In genomic region chr1:198179556-198179981, GRCh38 we compare ENCODE assay signal across 9 cellular contexts. TPM values are rescaled to one million over a fixed set of nuclear protein-coding genes. Genes with fewer than 3 reads are reported as not detected.
DNase-seq lines count a peak whose midpoint lies in the region; ATAC-seq, FAIRE-seq and TF ChIP-seq lines count a peak whose summit lies in the region.
"Had no signal": no experiment of that assay in that cellular context is flagged by ENCODE, and none has a peak within 500 bp of the region (broad histone marks: within the 10 kb centered on the region; RNA-seq: fewer than 3 reads in every experiment).

No MANE protein-coding gene starts in this region.

- WGBS in mesodermal cell (ENCODE audit: insufficient coverage in 2 of 2), 2 experiments = 73 to 80% methylated on average over 1 to 2 of the region's 2 CpGs
- WGBS in tibial nerve, 2 donors = 27 to 29% methylated on average over 2 of the region's 2 CpGs

- H3K4me3 ChIP-seq in mesodermal cell (ENCODE audit: extremely low read depth, insufficient read depth, low read length, poor library complexity, severe bottlenecking) = no peak overlapping the region
- no peak overlapping the region for H3K4me3 ChIP-seq in tibial nerve
- H3K4me3 ChIP-seq: heart right ventricle had no signal

- no peaks in the 10 kb centered on the region for H3K27me3 ChIP-seq in tibial nerve
- H3K27me3 ChIP-seq: heart right ventricle had no signal

- H3K27ac ChIP-seq in mesodermal cell (ENCODE audit: low read depth, low read length, severe bottlenecking) = peak overlapping the region; percentile 10
- H3K27ac ChIP-seq in tibial nerve = no peak overlapping the region

- ATAC-seq in HG02852 (IDR thresholded peaks at IDR 0.05; ENCODE audit: unreplicated experiment) = peak; percentile 46

- H3K36me3 ChIP-seq in mesodermal cell (ENCODE audit: control insufficient read depth, insufficient read depth, low read length) = no peaks in the 10 kb centered on the region
- no peaks in the 10 kb centered on the region for H3K36me3 ChIP-seq in tibial nerve
- H3K36me3 ChIP-seq: heart right ventricle had no signal

- H3K9me3 ChIP-seq in mesodermal cell (ENCODE audit: control insufficient read depth, low read length) (no peaks in the 10 kb centered on the region), tibial nerve (no peaks in the 10 kb centered on the region)
- H3K9me3 ChIP-seq: heart right ventricle had no signal

- TF ChIP-seq EP300 in tibial nerve (IDR thresholded peaks at IDR 0.05) = no peak

- peak; percentile 72 for FAIRE-seq in GM12891 (lab: Jason Lieb, UNC)

- DNase-seq in GM12891 (ENCODE audit: insufficient read length, low spot score) = no peak
- DNase-seq in UCSD-AML1 (lab: John Stamatoyannopoulos, UW; ENCODE audit: unreplicated experiment) = peak; percentile 13
- no peak for DNase-seq in tibial nerve (ENCODE audit: low spot score in 2 of 2)
- DNase-seq in activated CD8-positive, alpha-beta memory T cell treated with anti-CD3 and anti-CD28 coated beads for 24 hours = no peak
- DNase-seq in cerebellar nuclear complex (lab: John Stamatoyannopoulos, UW) = no peak
- DNase-seq in DMS79 (lab: John Stamatoyannopoulos, UW) = no peak
- DNase-seq: heart right ventricle had no signal

- no peak for TF ChIP-seq CTCF in tibial nerve (IDR thresholded peaks at IDR 0.05)

- TF ChIP-seq POLR2A in GM12891 (IDR thresholded peaks at IDR 0.05; ENCODE audit: low read depth, low read length) (no peak), tibial nerve (IDR thresholded peaks at IDR 0.05) (no peak)

- H3K4me1 ChIP-seq in mesodermal cell (ENCODE audit: control insufficient read depth, insufficient read depth, low read length, poor library complexity, severe bottlenecking) (peaks cover 13% of the 10 kb centered on the region), tibial nerve (peaks cover 0 to 61% (median 18%) of the 10 kb centered on the region in 4 donors)

TF ChIP-seq in GM12891, 5 proteins besides CTCF, POLR2A, EP300 and RAD21:
- no peak for TF ChIP-seq TAF1 (IDR thresholded peaks at IDR 0.05; ENCODE audit: low read depth, low read length)
- no peak for TF ChIP-seq POLR2AphosphoS5 (IDR thresholded peaks at IDR 0.05; ENCODE audit: low read depth, low read length)
- no peak for TF ChIP-seq POU2F2 (IDR thresholded peaks at IDR 0.05; ENCODE audit: low read depth, low read length)
- no peak for TF ChIP-seq PAX5 (IDR thresholded peaks at IDR 0.05; ENCODE audit: insufficient read depth, low read length, severe bottlenecking)
- no peak for TF ChIP-seq SPI1 (IDR thresholded peaks at IDR 0.05; ENCODE audit: low read depth, low read length)

RNA-seq across cellular contexts. Expression of gene NEK7, which starts 22.8 kb away (rescaled TPM):
- polyA plus RNA-seq in GM12891 (2012; ENCODE audit: low read depth, missing spikeins) = 9.0 TPM
- polyA plus RNA-seq in mesodermal cell (2013, experiment 1 of 2) = 30.0 TPM
- polyA plus RNA-seq in mesodermal cell (2013, experiment 2 of 2) = 33.9 TPM
- total RNA-seq in tibial nerve = 100 to 1,000 TPM; 123 to 219 (median 141) TPM
